In genomic region chr7:26500749-26501352, GRCh38 we compare ENCODE assay signal across 1 cellular context.
TF ChIP-seq lines count a peak whose summit lies in the region.

No MANE protein-coding gene starts in this region.

TF ChIP-seq in WTC11, 78 proteins besides CTCF, POLR2A, EP300 and RAD21 (continued from another document):
- no peak for TF ChIP-seq PREB (CRISPR knock-in tag; IDR thresholded peaks at IDR 0.05; ENCODE audit: borderline replicate concordance)
